In genomic region chr6:24547243-24547642, GRCh38 we compare ENCODE assay signal across 8 cellular contexts. TPM values are rescaled to one million over a fixed set of nuclear protein-coding genes. Genes with fewer than 3 reads are reported as not detected.
DNase-seq lines count a peak whose midpoint lies in the region; ATAC-seq, FAIRE-seq and TF ChIP-seq lines count a peak whose summit lies in the region.

No MANE protein-coding gene starts in this region.

- intact Hi-C loops in Right ventricle myocardium superior (cut with DNase I) = no loop called here
- intact Hi-C loops in heart left ventricle (cut with DNase I) = no loop called here

- DNase-seq in Right ventricle myocardium superior (no peak), heart left ventricle (no peak), SW480 (ENCODE audit: low spot score) (peak; percentile 43), bronchial epithelial cell (ENCODE audit: low read depth) (no peak), AML-193 (lab: John Stamatoyannopoulos, UW) (no peak), SKM-1 (lab: John Stamatoyannopoulos, UW; ENCODE audit: unreplicated experiment) (no peak)
- peak; percentile 6 for DNase-seq in stimulated activated naive CD4-positive, alpha-beta T cell treated with Interleukin-2 at 50 U/mL for 16 hours (lab: John Stamatoyannopoulos, UW)

- H3K4me3 ChIP-seq in heart left ventricle (no peak overlapping the region), bronchial epithelial cell (ENCODE audit: low read depth, low read length) (no peak overlapping the region)

- H3K27ac ChIP-seq in heart left ventricle = no peak overlapping the region

- peak; percentile 28 for FAIRE-seq in bronchial epithelial cell (lab: Jason Lieb, UNC)

- H3K4me1 ChIP-seq in heart left ventricle = peaks cover 0 to 7% (median 0%) of the 10 kb centered on the region in 12 donors

- 10 to 16% (median 14%) methylated on average over 12 of the region's 12 CpGs for WGBS in heart left ventricle, 4 donors

- TF ChIP-seq POLR2A in heart left ventricle (IDR thresholded peaks at IDR 0.05) = no peak

- ATAC-seq in Right ventricle myocardium superior (ENCODE audit: poor library complexity) (peak; percentile 31), heart left ventricle (no peak), GM19397 (IDR thresholded peaks at IDR 0.05; ENCODE audit: unreplicated experiment) (no peak)

- H3K27me3 ChIP-seq in heart left ventricle (peaks cover 0 to 27% (median 4%) of the 10 kb centered on the region in 9 donors), bronchial epithelial cell (ENCODE audit: control insufficient read depth, insufficient read depth, low read length) (no peaks in the 10 kb centered on the region)

- H3K9me3 ChIP-seq in heart left ventricle = no peaks in the 10 kb centered on the region

- TF ChIP-seq CTCF in heart left ventricle (IDR thresholded peaks at IDR 0.05) (no peak), bronchial epithelial cell (IDR thresholded peaks at IDR 0.05; ENCODE audit: insufficient read depth, low read length, severe bottlenecking) (no peak)

- H3K36me3 ChIP-seq in heart left ventricle = no peaks in the 10 kb centered on the region
- no peaks in the 10 kb centered on the region for H3K36me3 ChIP-seq in bronchial epithelial cell (ENCODE audit: control insufficient read depth, insufficient read depth, low read length)

RNA-seq across cellular contexts. Expression of gene ALDH5A1, which starts 52.5 kb away (rescaled TPM):
- total RNA-seq in Right ventricle myocardium superior (23.3 TPM), heart left ventricle (10 to 100 TPM; 16.6 to 35.5 (median 20.6) TPM), bronchial epithelial cell (0.53 and 1.9 TPM in 2 replicates)
- polyA plus RNA-seq in heart left ventricle = 1 to 10 TPM; 3.0 to 8.9 TPM

RNA-seq across cellular contexts. Expression of gene GPLD1, which starts 57.9 kb away (rescaled TPM):
- total RNA-seq in Right ventricle myocardium superior (1.0 TPM), heart left ventricle (under 1 TPM; 0.39 to 0.99 (median 0.85) TPM), bronchial epithelial cell (0.26 and 0.64 TPM in 2 replicates)
- polyA plus RNA-seq in heart left ventricle = under 1 TPM; 0.18 to 0.34 TPM

Comparison
In these comparisons a context has a peak if more than half of its experiments do, and no peak if none do; other contexts are left out.
1. DNase-seq: peak in SW480 (single experiment) and stimulated activated naive CD4-positive, alpha-beta T cell treated with Interleukin-2 at 50 U/mL for 16 hours (single experiment); none in Right ventricle myocardium superior (single experiment), heart left ventricle (0 of 5), bronchial epithelial cell (single experiment), AML-193 (0 of 2) and SKM-1 (single experiment).